In genomic region chr1:28812669-28813468, GRCh38 we compare ENCODE assay signal across 14 cellular contexts. TPM values are rescaled to one million over a fixed set of nuclear protein-coding genes. Genes with fewer than 3 reads are reported as not detected.
DNase-seq lines count a peak whose midpoint lies in the region; ATAC-seq, FAIRE-seq and TF ChIP-seq lines count a peak whose summit lies in the region.
"Had no signal": no experiment of that assay in that cellular context is flagged by ENCODE, and none has a peak within 500 bp of the region (broad histone marks: within the 10 kb centered on the region; RNA-seq: fewer than 3 reads in every experiment).

No MANE protein-coding gene starts in this region.

- H3K9ac ChIP-seq in endocrine pancreas (ENCODE audit: control insufficient read depth, insufficient read depth, low read length): peak overlapping the region; percentile 38
- no peak overlapping the region for H3K9ac ChIP-seq in kidney (ENCODE audit: low read length in 2 of 2)

- H3K36me3 ChIP-seq in endocrine pancreas (ENCODE audit: control insufficient read depth, insufficient read depth, low read length) (no peaks in the 10 kb centered on the region), kidney (ENCODE audit: control insufficient read depth in 1 of 2, insufficient read depth in 2 of 2, low read length in 2 of 2) (no peaks in the 10 kb centered on the region)
- H3K36me3 ChIP-seq: SJSA1 had no signal

- H3K4me1 Mint-ChIP-seq in activated CD8-positive, alpha-beta T cell treated with anti-CD3 and anti-CD28 coated beads for 36 hours (ENCODE audit: low read depth): peaks cover 2% of the 10 kb centered on the region
- peaks cover 7% of the 10 kb centered on the region for H3K4me1 Mint-ChIP-seq in activated CD8-positive, alpha-beta T cell treated with anti-CD3 and anti-CD28 coated beads, Interleukin-2, amount 10 ng/mL, durations not matched to agents 7 days and 5 days (ENCODE audit: low read depth)
- H3K4me1 Mint-ChIP-seq in activated CD4-positive, alpha-beta T cell treated with anti-CD3 and anti-CD28 coated beads for 36 hours: peaks cover 3% of the 10 kb centered on the region

- ATAC-seq in activated CD8-positive, alpha-beta T cell treated with anti-CD3 and anti-CD28 coated beads for 36 hours: no peak
- ATAC-seq in activated CD8-positive, alpha-beta T cell treated with anti-CD3 and anti-CD28 coated beads, Interleukin-2, amount 10 ng/mL, durations not matched to agents 7 days and 5 days: no peak
- ATAC-seq in omental fat pad (ENCODE audit: low FRiP score): no peak
- no peak for ATAC-seq in activated CD4-positive, alpha-beta T cell treated with anti-CD3 and anti-CD28 coated beads for 36 hours
- ATAC-seq: left ventricle myocardium superior, psoas muscle had no signal

- intact Hi-C loops in activated CD8-positive, alpha-beta T cell treated with anti-CD3 and anti-CD28 coated beads for 36 hours (cut with micrococcal nuclease): no loop called here
- intact Hi-C loops in kidney (cut with DNase I): no loop called here
- intact Hi-C loops in activated CD4-positive, alpha-beta T cell treated with anti-CD3 and anti-CD28 coated beads for 36 hours (cut with DNase I, micrococcal nuclease): no loop called here

- no peak for TF ChIP-seq CTCF in activated CD8-positive, alpha-beta T cell treated with anti-CD3 and anti-CD28 coated beads for 36 hours (IDR thresholded peaks at IDR 0.05)
- TF ChIP-seq CTCF in kidney (IDR thresholded peaks at IDR 0.05; ENCODE audit: borderline replicate concordance, extremely low read depth, insufficient read depth): no peak
- TF ChIP-seq CTCF in omental fat pad (IDR thresholded peaks at IDR 0.05): no peak

- no peak overlapping the region for H3K4me3 Mint-ChIP-seq in activated CD8-positive, alpha-beta T cell treated with anti-CD3 and anti-CD28 coated beads for 36 hours
- H3K4me3 Mint-ChIP-seq in activated CD8-positive, alpha-beta T cell treated with anti-CD3 and anti-CD28 coated beads, Interleukin-2, amount 10 ng/mL, durations not matched to agents 7 days and 5 days: no peak overlapping the region
- H3K4me3 Mint-ChIP-seq in activated CD4-positive, alpha-beta T cell treated with anti-CD3 and anti-CD28 coated beads for 36 hours: no peak overlapping the region

- H3K27me3 Mint-ChIP-seq in activated CD8-positive, alpha-beta T cell treated with anti-CD3 and anti-CD28 coated beads for 36 hours: peaks cover 50% of the 10 kb centered on the region
- H3K27me3 Mint-ChIP-seq in activated CD8-positive, alpha-beta T cell treated with anti-CD3 and anti-CD28 coated beads, Interleukin-2, amount 10 ng/mL, durations not matched to agents 7 days and 5 days (ENCODE audit: low read depth): peaks cover 50% of the 10 kb centered on the region
- peaks cover 49% of the 10 kb centered on the region for H3K27me3 Mint-ChIP-seq in activated CD4-positive, alpha-beta T cell treated with anti-CD3 and anti-CD28 coated beads for 36 hours

- no peaks in the 10 kb centered on the region for H3K9me3 ChIP-seq in endocrine pancreas (ENCODE audit: control insufficient read depth, low read length)
- no peaks in the 10 kb centered on the region for H3K9me3 ChIP-seq in kidney (ENCODE audit: control insufficient read depth in 1 of 2, low read length in 2 of 2)
- H3K9me3 ChIP-seq: psoas muscle, SJSA1 had no signal

- FAIRE-seq in kidney (lab: Jason Lieb, UNC): no peak
- FAIRE-seq: colon had no signal

- H3K4me3 ChIP-seq in endocrine pancreas (ENCODE audit: control insufficient read depth, insufficient read depth, low read length): peak overlapping the region; percentile 24
- H3K4me3 ChIP-seq in skeletal muscle cell (ENCODE audit: low read depth, low read length): no peak overlapping the region
- H3K4me3 ChIP-seq in kidney (ENCODE audit: low read length in 2 of 2): no peak overlapping the region
- H3K4me3 ChIP-seq: psoas muscle had no signal

- no peaks in the 10 kb centered on the region for H3K27me3 ChIP-seq in endocrine pancreas (ENCODE audit: control insufficient read depth, insufficient read depth, low read length)

- no peak overlapping the region for H3K27ac Mint-ChIP-seq in activated CD8-positive, alpha-beta T cell treated with anti-CD3 and anti-CD28 coated beads for 36 hours
- H3K27ac Mint-ChIP-seq in activated CD8-positive, alpha-beta T cell treated with anti-CD3 and anti-CD28 coated beads, Interleukin-2, amount 10 ng/mL, durations not matched to agents 7 days and 5 days: no peak overlapping the region
- H3K27ac Mint-ChIP-seq in activated CD4-positive, alpha-beta T cell treated with anti-CD3 and anti-CD28 coated beads for 36 hours: no peak overlapping the region

- H3K4me1 ChIP-seq in endocrine pancreas (ENCODE audit: control insufficient read depth, insufficient read depth, low read length) (no peaks in the 10 kb centered on the region), kidney (ENCODE audit: control insufficient read depth in 1 of 2, insufficient read depth in 1 of 2, low read depth in 1 of 2, low read length in 2 of 2) (no peaks in the 10 kb centered on the region)
- H3K4me1 ChIP-seq: psoas muscle had no signal

- POLR2A ChIA-PET in activated CD8-positive, alpha-beta T cell treated with anti-CD3 and anti-CD28 coated beads for 36 hours (lab: Charles Lee): no interaction called here
- POLR2A ChIA-PET in activated CD8-positive, alpha-beta T cell treated with anti-CD3 and anti-CD28 coated beads, Interleukin-2, amount 10 ng/mL, durations not matched to agents 7 days and 5 days (lab: Charles Lee): no interaction called here
- POLR2A ChIA-PET in activated CD4-positive, alpha-beta T cell treated with anti-CD3 and anti-CD28 coated beads for 36 hours (lab: Charles Lee): no interaction called here

- no peak overlapping the region for H3K27ac ChIP-seq in kidney (ENCODE audit: low read depth in 2 of 2, low read length in 2 of 2)
- H3K27ac ChIP-seq: psoas muscle, SJSA1 had no signal

- DNase-seq in activated CD8-positive, alpha-beta T cell treated with anti-CD3 and anti-CD28 coated beads for 36 hours: peak; percentile 6
- no peak for DNase-seq in activated CD8-positive, alpha-beta T cell treated with anti-CD3 and anti-CD28 coated beads, Interleukin-2, amount 10 ng/mL, durations not matched to agents 7 days and 5 days
- peak; percentile 26 for DNase-seq in NCI-H345 (lab: John Stamatoyannopoulos, UW)
- peak; percentile 3 for DNase-seq in skeletal muscle cell (ENCODE audit: low read depth)
- DNase-seq in kidney: no peak
- no peak for DNase-seq in omental fat pad (ENCODE audit: low spot score)
- no peak for DNase-seq in activated CD4-positive, alpha-beta T cell treated with anti-CD3 and anti-CD28 coated beads for 36 hours
- DNase-seq: activated CD4-positive, CD25-positive, alpha-beta regulatory T cell treated with anti-CD3 and anti-CD28 coated beads, Interleukin-2, amount 50 U/mL, for 72 hours; activated naive CD4-positive, alpha-beta T cell treated with Interleukin-2 at 50 U/mL for 16 hours; left ventricle myocardium superior; psoas muscle had no signal

- CTCF ChIA-PET in activated CD8-positive, alpha-beta T cell treated with anti-CD3 and anti-CD28 coated beads for 36 hours (lab: Charles Lee): no interaction called here
- CTCF ChIA-PET in activated CD8-positive, alpha-beta T cell treated with anti-CD3 and anti-CD28 coated beads, Interleukin-2, amount 10 ng/mL, durations not matched to agents 7 days and 5 days (lab: Charles Lee): no interaction called here
- CTCF ChIA-PET in activated CD4-positive, alpha-beta T cell treated with anti-CD3 and anti-CD28 coated beads for 36 hours (lab: Charles Lee): interaction anchor here (2.0 kb wide), 1 partner anchor 28 kb away, joined by 4 read pairs; no protein-coding TSS in a partner anchor

- H3K36me3 Mint-ChIP-seq in activated CD8-positive, alpha-beta T cell treated with anti-CD3 and anti-CD28 coated beads for 36 hours (ENCODE audit: low read depth): no peaks in the 10 kb centered on the region
- no peaks in the 10 kb centered on the region for H3K36me3 Mint-ChIP-seq in activated CD8-positive, alpha-beta T cell treated with anti-CD3 and anti-CD28 coated beads, Interleukin-2, amount 10 ng/mL, durations not matched to agents 7 days and 5 days (ENCODE audit: low read depth)
- no peaks in the 10 kb centered on the region for H3K36me3 Mint-ChIP-seq in activated CD4-positive, alpha-beta T cell treated with anti-CD3 and anti-CD28 coated beads for 36 hours (ENCODE audit: low read depth)

- H3K9me3 Mint-ChIP-seq in activated CD8-positive, alpha-beta T cell treated with anti-CD3 and anti-CD28 coated beads for 36 hours: no peaks in the 10 kb centered on the region
- no peaks in the 10 kb centered on the region for H3K9me3 Mint-ChIP-seq in activated CD8-positive, alpha-beta T cell treated with anti-CD3 and anti-CD28 coated beads, Interleukin-2, amount 10 ng/mL, durations not matched to agents 7 days and 5 days (ENCODE audit: insufficient read depth)
- H3K9me3 Mint-ChIP-seq in activated CD4-positive, alpha-beta T cell treated with anti-CD3 and anti-CD28 coated beads for 36 hours (ENCODE audit: low read depth): no peaks in the 10 kb centered on the region

RNA-seq across cellular contexts. Expression of gene OPRD1, which starts 0.9 kb away (rescaled TPM):
- total RNA-seq in activated CD8-positive, alpha-beta T cell treated with anti-CD3 and anti-CD28 coated beads for 36 hours: under 1 TPM in 1 of 2 experiments, not detected in 1; 0.02 TPM
- not detected for total RNA-seq in activated CD8-positive, alpha-beta T cell treated with anti-CD3 and anti-CD28 coated beads, Interleukin-2, amount 10 ng/mL, durations not matched to agents 7 days and 5 days
- total RNA-seq in kidney (not detected), omental fat pad (not detected)
- polyA plus RNA-seq in kidney (ENCODE audit: insufficient read depth, low read depth, low replicate concordance): not detected
- under 1 TPM in 1 of 2 experiments, not detected in 1; 0.02 TPM for total RNA-seq in activated CD4-positive, alpha-beta T cell treated with anti-CD3 and anti-CD28 coated beads for 36 hours
- total RNA-seq: left ventricle myocardium superior had no signal

Comparison
In these comparisons a context has a peak if more than half of its experiments do, and no peak if none do; other contexts are left out.
1. DNase-seq: peak in activated CD8-positive, alpha-beta T cell treated with anti-CD3 and anti-CD28 coated beads for 36 hours (single experiment), NCI-H345 (single experiment) and skeletal muscle cell (single experiment); none in activated CD8-positive, alpha-beta T cell treated with anti-CD3 and anti-CD28 coated beads, Interleukin-2, amount 10 ng/mL, durations not matched to agents 7 days and 5 days (single experiment), kidney (single experiment), omental fat pad (single experiment) and activated CD4-positive, alpha-beta T cell treated with anti-CD3 and anti-CD28 coated beads for 36 hours (single experiment).